ENCODE assay signal across 8 cellular contexts in genomic region chr6:123802697-123803455, GRCh38. TPM values are rescaled to one million over a fixed set of nuclear protein-coding genes. Genes with fewer than 3 reads are reported as not detected.
DNase-seq lines count a peak whose midpoint lies in the region; ATAC-seq and TF ChIP-seq lines count a peak whose summit lies in the region.

No MANE protein-coding gene starts in this region.

- H3K27ac ChIP-seq in DOHH2 (ENCODE audit: low read depth, low read length) (no peak overlapping the region), KMS-11 (no peak overlapping the region), Peyer's patch (no peak overlapping the region), neural cell (ENCODE audit: low read length) (peak overlapping the region; percentile 63), substantia nigra (ENCODE audit: low read depth, low read length, poor library complexity, severe bottlenecking) (peak overlapping the region; percentile 75)

- H3F3A ChIP-seq in DOHH2 (ENCODE audit: control insufficient read depth, insufficient read depth) (no peaks in the 10 kb centered on the region), neural cell (ENCODE audit: insufficient read depth, low read length, poor library complexity, severe bottlenecking) (no peaks in the 10 kb centered on the region)

- H2AFZ ChIP-seq in KMS-11 (ENCODE audit: low read depth), result peak overlapping the region; percentile 73
- peak overlapping the region; percentile 70 for H2AFZ ChIP-seq in neural cell (ENCODE audit: low read depth, low read length)

- peak; percentile 96 for TF ChIP-seq RAD21 in neural cell (conservative IDR thresholded peaks at IDR 0.05)

- H4K20me1 ChIP-seq in DOHH2 (ENCODE audit: control insufficient read depth, insufficient read depth, low read depth, low read length) (no peaks in the 10 kb centered on the region), KMS-11 (ENCODE audit: insufficient read depth) (no peaks in the 10 kb centered on the region), neural cell (ENCODE audit: insufficient read depth) (no peaks in the 10 kb centered on the region)

- H3K36me3 ChIP-seq in DOHH2 (ENCODE audit: control insufficient read depth, low read length) (no peaks in the 10 kb centered on the region), KMS-11 (ENCODE audit: insufficient read depth) (no peaks in the 10 kb centered on the region), Peyer's patch (no peaks in the 10 kb centered on the region), neural cell (ENCODE audit: insufficient read depth, low read length) (no peaks in the 10 kb centered on the region)

- no peak overlapping the region for H3K9ac ChIP-seq in KMS-11
- peak overlapping the region; percentile 75 for H3K9ac ChIP-seq in neural cell (ENCODE audit: low read length)

- ATAC-seq in GM21825 (IDR thresholded peaks at IDR 0.05; ENCODE audit: unreplicated experiment), result peak; percentile 98

- H3K27me3 ChIP-seq in DOHH2 (ENCODE audit: control insufficient read depth, low read length), result peaks cover 17% of the 10 kb centered on the region
- no peaks in the 10 kb centered on the region for H3K27me3 ChIP-seq in KMS-11 (ENCODE audit: insufficient read depth, low read depth)
- H3K27me3 ChIP-seq in Peyer's patch, result peaks cover 0 to 9% of the 10 kb centered on the region in 2 donors
- H3K27me3 ChIP-seq in neural cell (ENCODE audit: insufficient read depth, low read depth, low read length), result no peaks in the 10 kb centered on the region

- TF ChIP-seq CTCF in DOHH2 (IDR thresholded peaks at IDR 0.05; ENCODE audit: low read depth, low read length, poor library complexity, severe bottlenecking) (peak; percentile 86), KMS-11 (conservative IDR thresholded peaks at IDR 0.05; ENCODE audit: low read depth, low read length) (peak; percentile 72), Peyer's patch (IDR thresholded peaks at IDR 0.05) (peak in 4 of 6 experiments; percentile 51 to 63 (median 54)), neural cell (IDR thresholded peaks at IDR 0.05; ENCODE audit: poor library complexity, severe bottlenecking) (peak; percentile 95)

- no peaks in the 10 kb centered on the region for H3K9me2 ChIP-seq in DOHH2 (replicated peaks; ENCODE audit: control insufficient read depth, low read length)
- H3K9me2 ChIP-seq in neural cell (ENCODE audit: insufficient read depth, low read length), result no peaks in the 10 kb centered on the region

- TF ChIP-seq POLR2A in Peyer's patch (IDR thresholded peaks at IDR 0.05), result no peak

- H3K79me2 ChIP-seq in DOHH2 (ENCODE audit: control insufficient read depth, low read length) (no peaks in the 10 kb centered on the region), KMS-11 (ENCODE audit: insufficient read depth, low read depth) (no peaks in the 10 kb centered on the region), neural cell (replicated peaks; ENCODE audit: insufficient read depth, low read length) (peaks cover 18% of the 10 kb centered on the region)

- no peak for TF ChIP-seq EP300 in neural cell (conservative IDR thresholded peaks at IDR 0.05; ENCODE audit: poor library complexity, severe bottlenecking)

- no peaks in the 10 kb centered on the region for H3K4me1 ChIP-seq in DOHH2 (ENCODE audit: control insufficient read depth, low read length)
- peaks cover 5% of the 10 kb centered on the region for H3K4me1 ChIP-seq in KMS-11 (ENCODE audit: low read depth, poor library complexity, severe bottlenecking)
- H3K4me1 ChIP-seq in Peyer's patch, result peaks cover 0 to 11% (median 5%) of the 10 kb centered on the region in 4 donors

- H3K4me2 ChIP-seq in DOHH2 (ENCODE audit: low read length), result no peak overlapping the region
- peak overlapping the region; percentile 57 for H3K4me2 ChIP-seq in KMS-11
- H3K4me2 ChIP-seq in neural cell (ENCODE audit: low read length), result peak overlapping the region; percentile 68

- DNase-seq in Peyer's patch (peak; percentile 20 to 76 (median 73)), foreskin melanocyte (peak; percentile 48), substantia nigra (lab: John Stamatoyannopoulos, UW) (peak in 47 of 49 donors; percentile 41 to 91 (median 74))
- peak; percentile 8 to 15 (median 10) for DNase-seq in activated naive CD4-positive, alpha-beta T cell (lab: John Stamatoyannopoulos, UW)

- no peak overlapping the region for H3K4me3 ChIP-seq in DOHH2 (ENCODE audit: low read length)
- H3K4me3 ChIP-seq in KMS-11 (IDR thresholded peaks at IDR 0.05; ENCODE audit: insufficient read depth, low read depth, low read length), result no peak overlapping the region
- H3K4me3 ChIP-seq in Peyer's patch, result peak overlapping the region in 3 of 4 donors; percentile 31 to 50 (median 45)
- peak overlapping the region; percentile 83 for H3K4me3 ChIP-seq in neural cell (ENCODE audit: low read length)

- no peaks in the 10 kb centered on the region for H3K9me3 ChIP-seq in DOHH2 (ENCODE audit: control insufficient read depth, insufficient read depth, low read length)
- no peaks in the 10 kb centered on the region for H3K9me3 ChIP-seq in Peyer's patch
- H3K9me3 ChIP-seq in neural cell (ENCODE audit: low read length), result no peaks in the 10 kb centered on the region

TF ChIP-seq in neural cell, 6 proteins besides CTCF, POLR2A, EP300 and RAD21:
- TF ChIP-seq EZH2 (IDR thresholded peaks at IDR 0.05; ENCODE audit: borderline replicate concordance, insufficient read depth, low read length, poor library complexity, severe bottlenecking) (no peak), SMC3 (conservative IDR thresholded peaks at IDR 0.05; ENCODE audit: poor library complexity) (peak; percentile 99), POLR2AphosphoS5 (IDR thresholded peaks at IDR 0.05) (peak; percentile 42), MXI1 (conservative IDR thresholded peaks at IDR 0.05; ENCODE audit: poor library complexity, severe bottlenecking) (peak; percentile 40), TAF1 (IDR thresholded peaks at IDR 0.05; ENCODE audit: low read depth) (no peak), REST (IDR thresholded peaks at IDR 0.05; ENCODE audit: borderline replicate concordance) (no peak)

RNA-seq across cellular contexts. Expression of gene NKAIN2, which starts 0.8 kb away (rescaled TPM):
- total RNA-seq in Peyer's patch, result not detected
- 23.2 and 28.4 TPM in 2 replicates for polyA plus RNA-seq in neural cell
- polyA minus RNA-seq in neural cell, result 42.9 and 49.7 TPM in 2 replicates

Comparison
In these comparisons a context has a peak if more than half of its experiments do, and no peak if none do; other contexts are left out.
1. H3K27ac ChIP-seq: peak in neural cell (single experiment) and substantia nigra (single experiment); none in DOHH2 (single experiment), KMS-11 (single experiment) and Peyer's patch (0 of 4).
2. H3K4me3 ChIP-seq: peak in Peyer's patch (3 of 4) and neural cell (single experiment); none in DOHH2 (single experiment) and KMS-11 (single experiment).
3. DNase-seq: peak in every context shown above with its lines; median percentile 74 in substantia nigra; 73 in Peyer's patch; 48 in foreskin melanocyte; 10 in activated naive CD4-positive, alpha-beta T cell.
4. Peak in every context shown above with its lines, with median percentiles within 50 percentile points of each other: CTCF ChIP-seq.